Comparison of ENCODE assay signal across 8 cellular contexts in genomic region chr3:189270248-189270832, GRCh38.
DNase-seq lines count a peak whose midpoint lies in the region; ATAC-seq, FAIRE-seq and TF ChIP-seq lines count a peak whose summit lies in the region.

No MANE protein-coding gene starts in this region.

- H3K9me2 ChIP-seq in GM23248 (ENCODE audit: insufficient read depth) (no peaks in the 10 kb centered on the region), MM.1S (replicated peaks; ENCODE audit: insufficient read depth, low read length) (no peaks in the 10 kb centered on the region)

- in situ Hi-C loops in GM23248 (cut with MboI) (no loop called here), astrocyte of the spinal cord (cut with HindIII; ENCODE audit: low sequenced_read_pairs) (no loop called here)

- no peak overlapping the region for H3K9ac ChIP-seq in GM23248
- H3K9ac ChIP-seq in MM.1S (ENCODE audit: low read length) = no peak overlapping the region

- peaks cover 33% of the 10 kb centered on the region for H3K4me1 ChIP-seq in GM23248 (ENCODE audit: insufficient read depth)
- no peaks in the 10 kb centered on the region for H3K4me1 ChIP-seq in MM.1S (ENCODE audit: low read length)
- peaks cover 31% of the 10 kb centered on the region for H3K4me1 ChIP-seq in RWPE2 (ENCODE audit: insufficient read depth, poor library complexity, severe bottlenecking)

- no peaks in the 10 kb centered on the region for H3K9me3 ChIP-seq in GM23248 (ENCODE audit: low read depth)
- H3K9me3 ChIP-seq in MM.1S (replicated peaks; ENCODE audit: insufficient read depth, low read length) = no peaks in the 10 kb centered on the region
- no peaks in the 10 kb centered on the region for H3K9me3 ChIP-seq in RWPE2 (ENCODE audit: severe bottlenecking)

- peak; percentile 38 for FAIRE-seq in islet of Langerhans (lab: Jason Lieb, UNC)

- TF ChIP-seq CTCF in MM.1S (IDR thresholded peaks at IDR 0.05; ENCODE audit: low read length) (peak; percentile 82), RWPE2 (IDR thresholded peaks at IDR 0.05; ENCODE audit: poor library complexity, severe bottlenecking) (peak; percentile 90), astrocyte of the spinal cord (IDR thresholded peaks at IDR 0.05; ENCODE audit: low read depth, low read length) (peak; percentile 86)

- peak overlapping the region; percentile 18 for H3K27ac ChIP-seq in GM23248
- H3K27ac ChIP-seq in MM.1S (ENCODE audit: low read length) = no peak overlapping the region
- H3K27ac ChIP-seq in RWPE2 (ENCODE audit: poor library complexity, severe bottlenecking) = peak overlapping the region; percentile 61

- H3K27me3 ChIP-seq in GM23248 (replicated peaks; ENCODE audit: insufficient read depth) (no peaks in the 10 kb centered on the region), MM.1S (replicated peaks; ENCODE audit: insufficient read depth, low read length) (no peaks in the 10 kb centered on the region), RWPE2 (ENCODE audit: insufficient read depth, poor library complexity, severe bottlenecking) (no peaks in the 10 kb centered on the region)

- H3K4me2 ChIP-seq in GM23248 (ENCODE audit: unreplicated experiment) = no peak overlapping the region
- no peak overlapping the region for H3K4me2 ChIP-seq in MM.1S (ENCODE audit: low read depth, low read length)

- H2AFZ ChIP-seq in GM23248 (no peak overlapping the region), MM.1S (ENCODE audit: low read length) (no peak overlapping the region)

- peaks cover 32% of the 10 kb centered on the region for H3F3A ChIP-seq in GM23248 (ENCODE audit: insufficient read depth)
- no peaks in the 10 kb centered on the region for H3F3A ChIP-seq in MM.1S (ENCODE audit: insufficient read depth, low read length)

- H3K4me1 Mint-ChIP-seq in stimulated activated memory B cell treated with anti-CD40 and anti-IgM and Interleukin-4, amounts not matched to agents 10 μg/mL and 1 μg/mL and 100 μg/mL, for 72 hours = no peaks in the 10 kb centered on the region

- no peaks in the 10 kb centered on the region for H3K79me2 ChIP-seq in GM23248 (ENCODE audit: insufficient read depth)
- H3K79me2 ChIP-seq in MM.1S (ENCODE audit: low read length) = no peaks in the 10 kb centered on the region

- H4K20me1 ChIP-seq in GM23248 (ENCODE audit: insufficient read depth) (no peaks in the 10 kb centered on the region), MM.1S (ENCODE audit: insufficient read depth, low read length) (no peaks in the 10 kb centered on the region)

- WGBS in GM23248 (ENCODE audit: low coverage in 1 of 2, low lambda C conversion rate in 2 of 2, missing lambda C conversion rate in 2 of 2), 2 experiments = 60 to 65% methylated on average over 5 of the region's 5 CpGs

- H3K4me3 ChIP-seq in GM23248 (no peak overlapping the region), MM.1S (ENCODE audit: low read length) (no peak overlapping the region), RWPE2 (ENCODE audit: severe bottlenecking) (no peak overlapping the region), astrocyte of the spinal cord (ENCODE audit: low read depth, low read length) (no peak overlapping the region)

- H3K36me3 ChIP-seq in GM23248 (ENCODE audit: low read depth) (no peaks in the 10 kb centered on the region), MM.1S (replicated peaks; ENCODE audit: insufficient read depth, low read length) (no peaks in the 10 kb centered on the region), RWPE2 (ENCODE audit: low read depth) (no peaks in the 10 kb centered on the region)

- no peaks in the 10 kb centered on the region for H3K27me3 Mint-ChIP-seq in stimulated activated memory B cell treated with anti-CD40 and anti-IgM and Interleukin-4, amounts not matched to agents 10 μg/mL and 1 μg/mL and 100 μg/mL, for 72 hours

- ATAC-seq in RWPE2 (ENCODE audit: low read depth) (peak; percentile 70), HG03469 (IDR thresholded peaks at IDR 0.05; ENCODE audit: unreplicated experiment) (no peak)
- peak; percentile 61 for ATAC-seq in stimulated activated memory B cell treated with anti-CD40 and anti-IgM and Interleukin-4, amounts not matched to agents 10 μg/mL and 1 μg/mL and 100 μg/mL, for 72 hours

- H3K36me3 Mint-ChIP-seq in stimulated activated memory B cell treated with anti-CD40 and anti-IgM and Interleukin-4, amounts not matched to agents 10 μg/mL and 1 μg/mL and 100 μg/mL, for 72 hours = no peaks in the 10 kb centered on the region

- no peak overlapping the region for H3K4me3 Mint-ChIP-seq in stimulated activated memory B cell treated with anti-CD40 and anti-IgM and Interleukin-4, amounts not matched to agents 10 μg/mL and 1 μg/mL and 100 μg/mL, for 72 hours

- no peak overlapping the region for H3K27ac Mint-ChIP-seq in stimulated activated memory B cell treated with anti-CD40 and anti-IgM and Interleukin-4, amounts not matched to agents 10 μg/mL and 1 μg/mL and 100 μg/mL, for 72 hours

- no peaks in the 10 kb centered on the region for H3K9me3 Mint-ChIP-seq in stimulated activated memory B cell treated with anti-CD40 and anti-IgM and Interleukin-4, amounts not matched to agents 10 μg/mL and 1 μg/mL and 100 μg/mL, for 72 hours

- DNase-seq in ELF-1 (ENCODE audit: low read depth, low spot score) (peak; percentile 74), GM23248 (peak; percentile 96), MM.1S (peak; percentile 75), RWPE2 (ENCODE audit: low spot score) (peak; percentile 73), astrocyte of the spinal cord (ENCODE audit: low read depth, low spot score) (peak; percentile 85)
